ENCODE assay signal across 21 cellular contexts in the genomic region with DNA sequence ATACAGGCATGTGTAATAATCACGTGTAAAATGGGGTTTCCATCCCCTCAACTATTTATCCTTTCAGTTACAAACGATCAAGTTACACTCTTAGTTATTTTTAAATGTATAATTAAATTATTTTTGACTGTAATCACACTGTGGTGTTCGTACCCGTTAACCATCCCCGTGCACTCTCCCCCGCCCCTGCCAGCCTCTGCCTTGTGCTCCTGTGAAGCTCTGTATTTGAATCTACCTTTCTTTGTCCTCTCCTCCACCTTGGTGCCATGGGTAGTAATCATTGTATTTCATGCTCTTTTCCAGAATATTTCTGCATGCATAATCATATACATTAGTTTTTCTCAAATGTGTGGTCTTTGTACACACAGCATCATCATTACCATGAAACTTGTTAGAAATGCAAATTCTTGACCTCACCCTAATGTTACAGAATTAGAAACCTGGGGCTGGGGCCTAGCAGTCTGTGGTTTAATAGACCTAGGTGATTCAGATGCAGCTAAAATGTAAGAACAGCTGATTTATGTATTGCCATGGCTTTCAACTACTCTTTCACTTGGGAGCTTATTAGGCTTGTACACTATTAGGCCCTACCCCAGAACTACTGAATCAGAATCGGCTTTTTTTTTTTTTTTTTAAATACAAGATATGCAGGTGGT.
DNase-seq lines count a peak whose midpoint lies in the region; ATAC-seq and TF ChIP-seq lines count a peak whose summit lies in the region.
"Had no signal": no experiment of that assay in that cellular context is flagged by ENCODE, and none has a peak within 500 bp of the region (broad histone marks: within the 10 kb centered on the region; RNA-seq: fewer than 3 reads in every experiment).

No MANE protein-coding gene starts in this region.

- H3K9me2 ChIP-seq in GM23338 (ENCODE audit: insufficient read depth): no peaks in the 10 kb centered on the region

- no peak overlapping the region for H3K27ac ChIP-seq in GM23338 (ENCODE audit: low read depth)
- H3K27ac ChIP-seq: A549, upper lobe of left lung had no signal

- H3K79me2 ChIP-seq in GM23338 (replicated peaks; ENCODE audit: insufficient read depth): no peaks in the 10 kb centered on the region

- H3K4me1 Mint-ChIP-seq in activated naive CD4-positive, alpha-beta T cell treated with anti-CD3 and anti-CD28 coated beads, Interleukin-2, amount 50 U/mL, for 24 hours: peaks cover 57% of the 10 kb centered on the region
- H3K4me1 Mint-ChIP-seq in GM23338 (peaks cover 33% of the 10 kb centered on the region), nephron progenitor cell (no peaks in the 10 kb centered on the region)
- H3K4me1 Mint-ChIP-seq in stimulated activated memory B cell treated with anti-CD40 and anti-IgM and Interleukin-4, amounts not matched to agents 10 μg/mL and 1 μg/mL and 100 μg/mL, for 72 hours: peaks cover 45% of the 10 kb centered on the region

- no peak for DNase-seq in activated naive CD4-positive, alpha-beta T cell (lab: John Stamatoyannopoulos, UW)
- DNase-seq in GM23338 (ENCODE audit: low spot score) (peak; percentile 10), hepatic stellate cell (ENCODE audit: low spot score) (no peak), HUDEP-2 (lab: John Stamatoyannopoulos, UW; ENCODE audit: unreplicated experiment in 76 of 76) (no peak), nephron progenitor cell (no peak)
- DNase-seq: activated CD4-positive, alpha-beta T cell treated with anti-CD3 and anti-CD28 coated beads for 4 hours; activated T-cell treated with anti-CD3 and anti-CD28 coated beads for 4 hours; C1 segment of cervical spinal cord; immature natural killer cell; NCI-H2029; NCI-H510A; OCI-M1; posterior cingulate gyrus; stimulated activated naive CD4-positive, alpha-beta T cell; upper lobe of left lung had no signal

- no peaks in the 10 kb centered on the region for H3F3A ChIP-seq in GM23338 (replicated peaks; ENCODE audit: low read depth)

- H2AFZ ChIP-seq in GM23338: no peak overlapping the region

- peak overlapping the region; percentile 23; the same call in 1 of the 2 replicates for H3K4me2 ChIP-seq in GM23338
- H3K4me2 ChIP-seq: A549 had no signal

- ATAC-seq in GM23338 (peak; percentile 67), HG03521 (IDR thresholded peaks at IDR 0.05; ENCODE audit: unreplicated experiment) (peak; percentile 44)
- no peak for ATAC-seq in stimulated activated memory B cell treated with anti-CD40 and anti-IgM and Interleukin-4, amounts not matched to agents 10 μg/mL and 1 μg/mL and 100 μg/mL, for 72 hours
- ATAC-seq: A549, esophagus mucosa, HCT116 had no signal

- peaks cover 29% of the 10 kb centered on the region for H3K4me1 ChIP-seq in GM23338 (ENCODE audit: insufficient read depth)
- H3K4me1 ChIP-seq: A549, upper lobe of left lung had no signal

- peaks cover 7% of the 10 kb centered on the region; the same call in 1 of the 2 replicates for H3K36me3 ChIP-seq in GM23338 (ENCODE audit: insufficient read depth)

- no peaks in the 10 kb centered on the region for H3K9me3 Mint-ChIP-seq in activated naive CD4-positive, alpha-beta T cell treated with anti-CD3 and anti-CD28 coated beads, Interleukin-2, amount 50 U/mL, for 24 hours
- no peaks in the 10 kb centered on the region for H3K9me3 Mint-ChIP-seq in GM23338
- H3K9me3 Mint-ChIP-seq in stimulated activated memory B cell treated with anti-CD40 and anti-IgM and Interleukin-4, amounts not matched to agents 10 μg/mL and 1 μg/mL and 100 μg/mL, for 72 hours: no peaks in the 10 kb centered on the region
- H3K9me3 Mint-ChIP-seq in nephron progenitor cell: no peaks in the 10 kb centered on the region
- H3K9me3 Mint-ChIP-seq: immature natural killer cell had no signal

- H3K4me3 ChIP-seq in GM23338: no peak overlapping the region
- H3K4me3 ChIP-seq: A549, upper lobe of left lung had no signal

- peak overlapping the region; percentile 71 for H3K27ac Mint-ChIP-seq in activated naive CD4-positive, alpha-beta T cell treated with anti-CD3 and anti-CD28 coated beads, Interleukin-2, amount 50 U/mL, for 24 hours
- H3K27ac Mint-ChIP-seq in GM23338: no peak overlapping the region
- H3K27ac Mint-ChIP-seq in stimulated activated memory B cell treated with anti-CD40 and anti-IgM and Interleukin-4, amounts not matched to agents 10 μg/mL and 1 μg/mL and 100 μg/mL, for 72 hours: peak overlapping the region; percentile 25
- H3K27ac Mint-ChIP-seq in nephron progenitor cell: no peak overlapping the region

- H3K27me3 Mint-ChIP-seq in activated naive CD4-positive, alpha-beta T cell treated with anti-CD3 and anti-CD28 coated beads, Interleukin-2, amount 50 U/mL, for 24 hours: no peaks in the 10 kb centered on the region
- no peaks in the 10 kb centered on the region for H3K27me3 Mint-ChIP-seq in GM23338 (ENCODE audit: insufficient read depth, low read depth, poor library complexity)
- H3K27me3 Mint-ChIP-seq in stimulated activated memory B cell treated with anti-CD40 and anti-IgM and Interleukin-4, amounts not matched to agents 10 μg/mL and 1 μg/mL and 100 μg/mL, for 72 hours: no peaks in the 10 kb centered on the region
- no peaks in the 10 kb centered on the region for H3K27me3 Mint-ChIP-seq in nephron progenitor cell (ENCODE audit: low read depth, poor library complexity)

- TF ChIP-seq CTCF in GM23338 (conservative IDR thresholded peaks at IDR 0.05; ENCODE audit: low read depth in 2 of 2) (no peak), nephron progenitor cell (IDR thresholded peaks at IDR 0.05) (no peak)

- H3K4me3 Mint-ChIP-seq in activated naive CD4-positive, alpha-beta T cell treated with anti-CD3 and anti-CD28 coated beads, Interleukin-2, amount 50 U/mL, for 24 hours: no peak overlapping the region
- no peak overlapping the region for H3K4me3 Mint-ChIP-seq in GM23338
- H3K4me3 Mint-ChIP-seq in stimulated activated memory B cell treated with anti-CD40 and anti-IgM and Interleukin-4, amounts not matched to agents 10 μg/mL and 1 μg/mL and 100 μg/mL, for 72 hours: no peak overlapping the region
- H3K4me3 Mint-ChIP-seq in nephron progenitor cell: no peak overlapping the region
- H3K4me3 Mint-ChIP-seq: immature natural killer cell had no signal

- no peaks in the 10 kb centered on the region for H4K20me1 ChIP-seq in GM23338 (replicated peaks; ENCODE audit: insufficient read depth)

- no peaks in the 10 kb centered on the region for H3K27me3 ChIP-seq in GM23338 (ENCODE audit: insufficient read depth)
- H3K27me3 ChIP-seq: upper lobe of left lung had no signal

- peaks cover 33% of the 10 kb centered on the region for H3K36me3 Mint-ChIP-seq in activated naive CD4-positive, alpha-beta T cell treated with anti-CD3 and anti-CD28 coated beads, Interleukin-2, amount 50 U/mL, for 24 hours
- H3K36me3 Mint-ChIP-seq in GM23338 (ENCODE audit: low read depth): peaks cover 15% of the 10 kb centered on the region; the same call in 2 of the 3 replicates
- H3K36me3 Mint-ChIP-seq in stimulated activated memory B cell treated with anti-CD40 and anti-IgM and Interleukin-4, amounts not matched to agents 10 μg/mL and 1 μg/mL and 100 μg/mL, for 72 hours: peaks cover 53% of the 10 kb centered on the region
- H3K36me3 Mint-ChIP-seq in nephron progenitor cell (ENCODE audit: low read depth): peaks cover 79% of the 10 kb centered on the region

TF ChIP-seq in GM23338, 12 proteins besides CTCF, POLR2A, EP300 and RAD21 (continues in another document):
- TF ChIP-seq CREB1 (CRISPR knock-in tag; IDR thresholded peaks at IDR 0.05; ENCODE audit: low read depth) (no peak), POLR2AphosphoS5 (IDR thresholded peaks at IDR 0.05; ENCODE audit: low read depth) (no peak), ZNF331 (CRISPR knock-in tag; IDR thresholded peaks at IDR 0.05; ENCODE audit: low read depth) (no peak), ZNF114 (CRISPR knock-in tag; IDR thresholded peaks at IDR 0.05) (no peak), NANOG (IDR thresholded peaks at IDR 0.05; ENCODE audit: borderline replicate concordance) (no peak), EZH2 (IDR thresholded peaks at IDR 0.05; ENCODE audit: low read depth, unreplicated experiment) (no peak), JUNB (IDR thresholded peaks at IDR 0.05; ENCODE audit: unreplicated experiment) (no peak), EZH2phosphoT487 (IDR thresholded peaks at IDR 0.05; ENCODE audit: unreplicated experiment) (no peak)
- TF ChIP-seq, protein P1, sequence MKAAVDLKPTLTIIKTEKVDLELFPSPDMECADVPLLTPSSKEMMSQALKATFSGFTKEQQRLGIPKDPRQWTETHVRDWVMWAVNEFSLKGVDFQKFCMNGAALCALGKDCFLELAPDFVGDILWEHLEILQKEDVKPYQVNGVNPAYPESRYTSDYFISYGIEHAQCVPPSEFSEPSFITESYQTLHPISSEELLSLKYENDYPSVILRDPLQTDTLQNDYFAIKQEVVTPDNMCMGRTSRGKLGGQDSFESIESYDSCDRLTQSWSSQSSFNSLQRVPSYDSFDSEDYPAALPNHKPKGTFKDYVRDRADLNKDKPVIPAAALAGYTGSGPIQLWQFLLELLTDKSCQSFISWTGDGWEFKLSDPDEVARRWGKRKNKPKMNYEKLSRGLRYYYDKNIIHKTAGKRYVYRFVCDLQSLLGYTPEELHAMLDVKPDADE (IDR thresholded peaks at IDR 0.05): no peak
- TF ChIP-seq, protein P2, sequence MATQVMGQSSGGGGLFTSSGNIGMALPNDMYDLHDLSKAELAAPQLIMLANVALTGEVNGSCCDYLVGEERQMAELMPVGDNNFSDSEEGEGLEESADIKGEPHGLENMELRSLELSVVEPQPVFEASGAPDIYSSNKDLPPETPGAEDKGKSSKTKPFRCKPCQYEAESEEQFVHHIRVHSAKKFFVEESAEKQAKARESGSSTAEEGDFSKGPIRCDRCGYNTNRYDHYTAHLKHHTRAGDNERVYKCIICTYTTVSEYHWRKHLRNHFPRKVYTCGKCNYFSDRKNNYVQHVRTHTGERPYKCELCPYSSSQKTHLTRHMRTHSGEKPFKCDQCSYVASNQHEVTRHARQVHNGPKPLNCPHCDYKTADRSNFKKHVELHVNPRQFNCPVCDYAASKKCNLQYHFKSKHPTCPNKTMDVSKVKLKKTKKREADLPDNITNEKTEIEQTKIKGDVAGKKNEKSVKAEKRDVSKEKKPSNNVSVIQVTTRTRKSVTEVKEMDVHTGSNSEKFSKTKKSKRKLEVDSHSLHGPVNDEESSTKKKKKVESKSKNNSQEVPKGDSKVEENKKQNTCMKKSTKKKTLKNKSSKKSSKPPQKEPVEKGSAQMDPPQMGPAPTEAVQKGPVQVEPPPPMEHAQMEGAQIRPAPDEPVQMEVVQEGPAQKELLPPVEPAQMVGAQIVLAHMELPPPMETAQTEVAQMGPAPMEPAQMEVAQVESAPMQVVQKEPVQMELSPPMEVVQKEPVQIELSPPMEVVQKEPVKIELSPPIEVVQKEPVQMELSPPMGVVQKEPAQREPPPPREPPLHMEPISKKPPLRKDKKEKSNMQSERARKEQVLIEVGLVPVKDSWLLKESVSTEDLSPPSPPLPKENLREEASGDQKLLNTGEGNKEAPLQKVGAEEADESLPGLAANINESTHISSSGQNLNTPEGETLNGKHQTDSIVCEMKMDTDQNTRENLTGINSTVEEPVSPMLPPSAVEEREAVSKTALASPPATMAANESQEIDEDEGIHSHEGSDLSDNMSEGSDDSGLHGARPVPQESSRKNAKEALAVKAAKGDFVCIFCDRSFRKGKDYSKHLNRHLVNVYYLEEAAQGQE (IDR thresholded peaks at IDR 0.05; ENCODE audit: unreplicated experiment): no peak

Comparison
In these comparisons a context has a peak if more than half of its experiments do, and no peak if none do; other contexts are left out.
1. H3K27ac Mint-ChIP-seq: peak in activated naive CD4-positive, alpha-beta T cell treated with anti-CD3 and anti-CD28 coated beads, Interleukin-2, amount 50 U/mL, for 24 hours (single experiment) and stimulated activated memory B cell treated with anti-CD40 and anti-IgM and Interleukin-4, amounts not matched to agents 10 μg/mL and 1 μg/mL and 100 μg/mL, for 72 hours (single experiment); none in GM23338 (single experiment) and nephron progenitor cell (single experiment).